25 cellular contexts compared by ENCODE assay signal in the genomic region with DNA sequence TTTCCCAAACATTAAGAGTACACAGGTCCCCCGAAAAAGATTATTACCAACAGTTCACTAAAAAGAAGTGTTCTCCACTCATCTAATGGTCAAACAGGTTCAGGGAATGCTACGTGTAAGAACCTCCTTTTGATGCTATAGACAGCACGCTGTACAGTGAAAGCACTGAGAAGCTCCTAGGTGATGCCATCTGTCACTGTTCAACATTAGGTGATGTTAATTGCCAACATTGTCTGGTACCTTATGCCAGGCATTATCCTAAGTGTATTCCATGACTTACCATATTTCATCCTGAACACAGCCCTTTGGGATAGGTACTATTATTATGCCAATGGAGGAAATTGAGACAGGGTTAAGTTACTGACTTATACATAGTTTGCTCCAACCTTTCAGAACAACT.
"Had no signal": no experiment of that assay in that cellular context is flagged by ENCODE, and none has a peak within 500 bp of the region (broad histone marks: within the 10 kb centered on the region; RNA-seq: fewer than 3 reads in every experiment).

No MANE protein-coding gene starts in this region.

- DNase-seq: activated CD4-positive, alpha-beta memory T cell treated with anti-CD3 and anti-CD28 coated beads for 36 hours; activated CD4-positive, alpha-beta T cell treated with anti-CD3 and anti-CD28 coated beads, Interleukin-2, amount 10 ng/mL, durations not matched to agents 7 days and 5 days; activated CD4-positive, CD25-positive, alpha-beta regulatory T cell; activated CD8-positive, alpha-beta memory T cell treated with anti-CD3 and anti-CD28 coated beads for 24 hours; activated gamma-delta T cell; activated naive CD4-positive, alpha-beta T cell treated with anti-CD3 and anti-CD28 coated beads for 36 hours; activated T-cell treated with anti-CD3 and anti-CD28 coated beads, Interleukin-2, amount 50 U/mL, for 48 hours; amygdala; MV-4-11; NCI-H1092 treated with DMSO at 0.1 percent for 48 hours; NCI-H1417 treated with DMSO at 0.1 percent for 48 hours; NCI-H187; NCI-H2081; NCI-H510A treated with DMSO at 0.1 percent for 48 hours; NCI-H748 treated with DMSO at 0.1 percent for 48 hours; Peyer's patch; Right ventricle myocardium superior; SJCRH30; SK-N-SH; T-helper 1 cell had no signal

- H3K4me1 ChIP-seq: Peyer's patch, SJCRH30 had no signal

- H3K27ac ChIP-seq: KMS-11, Peyer's patch, RWPE1, SJCRH30, VCaP had no signal

- H3K4me2 ChIP-seq: KMS-11, SK-N-SH had no signal

- H3K4me3 ChIP-seq: Peyer's patch, SJCRH30 had no signal

- H3K27me3 ChIP-seq: Peyer's patch, SJCRH30 had no signal

- H3K9me3 ChIP-seq: Peyer's patch, SJCRH30, SK-N-SH had no signal

- FAIRE-seq: astrocyte had no signal

- ATAC-seq: activated T-helper 17 cell treated with anti-CD3 and anti-CD28 coated beads, Interleukin-2, amount 50 U/mL, for 72 hours had no signal

- H3K36me3 ChIP-seq: Peyer's patch, SJCRH30 had no signal
